In the genomic region with DNA sequence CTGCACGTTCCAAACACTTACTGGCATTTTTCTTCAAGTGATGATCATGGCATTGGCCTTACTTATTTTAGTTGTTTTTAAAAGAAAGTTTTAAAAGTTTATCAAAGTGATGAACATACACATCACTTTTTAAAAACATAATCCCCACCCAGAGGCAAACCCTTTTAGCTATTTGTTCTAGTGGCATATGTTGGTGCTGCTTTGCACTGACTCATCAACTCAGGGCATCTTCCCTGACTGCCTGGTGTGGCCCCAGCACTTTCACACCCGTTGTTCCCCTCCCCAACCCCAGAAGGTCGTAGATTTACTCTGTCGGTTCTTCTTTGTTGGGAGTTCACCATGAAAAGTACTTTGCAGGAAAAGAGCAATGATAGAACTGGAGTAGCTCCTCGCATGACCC, we compare ENCODE assay signal across 1 cellular context.
TF ChIP-seq lines count a peak whose summit lies in the region.

No MANE protein-coding gene starts in this region.

TF ChIP-seq in GM23338, 12 proteins besides CTCF, POLR2A, EP300 and RAD21 (continued from another document):
- TF ChIP-seq, protein P1, sequence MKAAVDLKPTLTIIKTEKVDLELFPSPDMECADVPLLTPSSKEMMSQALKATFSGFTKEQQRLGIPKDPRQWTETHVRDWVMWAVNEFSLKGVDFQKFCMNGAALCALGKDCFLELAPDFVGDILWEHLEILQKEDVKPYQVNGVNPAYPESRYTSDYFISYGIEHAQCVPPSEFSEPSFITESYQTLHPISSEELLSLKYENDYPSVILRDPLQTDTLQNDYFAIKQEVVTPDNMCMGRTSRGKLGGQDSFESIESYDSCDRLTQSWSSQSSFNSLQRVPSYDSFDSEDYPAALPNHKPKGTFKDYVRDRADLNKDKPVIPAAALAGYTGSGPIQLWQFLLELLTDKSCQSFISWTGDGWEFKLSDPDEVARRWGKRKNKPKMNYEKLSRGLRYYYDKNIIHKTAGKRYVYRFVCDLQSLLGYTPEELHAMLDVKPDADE (IDR thresholded peaks at IDR 0.05): no peak
- TF ChIP-seq, protein P2, sequence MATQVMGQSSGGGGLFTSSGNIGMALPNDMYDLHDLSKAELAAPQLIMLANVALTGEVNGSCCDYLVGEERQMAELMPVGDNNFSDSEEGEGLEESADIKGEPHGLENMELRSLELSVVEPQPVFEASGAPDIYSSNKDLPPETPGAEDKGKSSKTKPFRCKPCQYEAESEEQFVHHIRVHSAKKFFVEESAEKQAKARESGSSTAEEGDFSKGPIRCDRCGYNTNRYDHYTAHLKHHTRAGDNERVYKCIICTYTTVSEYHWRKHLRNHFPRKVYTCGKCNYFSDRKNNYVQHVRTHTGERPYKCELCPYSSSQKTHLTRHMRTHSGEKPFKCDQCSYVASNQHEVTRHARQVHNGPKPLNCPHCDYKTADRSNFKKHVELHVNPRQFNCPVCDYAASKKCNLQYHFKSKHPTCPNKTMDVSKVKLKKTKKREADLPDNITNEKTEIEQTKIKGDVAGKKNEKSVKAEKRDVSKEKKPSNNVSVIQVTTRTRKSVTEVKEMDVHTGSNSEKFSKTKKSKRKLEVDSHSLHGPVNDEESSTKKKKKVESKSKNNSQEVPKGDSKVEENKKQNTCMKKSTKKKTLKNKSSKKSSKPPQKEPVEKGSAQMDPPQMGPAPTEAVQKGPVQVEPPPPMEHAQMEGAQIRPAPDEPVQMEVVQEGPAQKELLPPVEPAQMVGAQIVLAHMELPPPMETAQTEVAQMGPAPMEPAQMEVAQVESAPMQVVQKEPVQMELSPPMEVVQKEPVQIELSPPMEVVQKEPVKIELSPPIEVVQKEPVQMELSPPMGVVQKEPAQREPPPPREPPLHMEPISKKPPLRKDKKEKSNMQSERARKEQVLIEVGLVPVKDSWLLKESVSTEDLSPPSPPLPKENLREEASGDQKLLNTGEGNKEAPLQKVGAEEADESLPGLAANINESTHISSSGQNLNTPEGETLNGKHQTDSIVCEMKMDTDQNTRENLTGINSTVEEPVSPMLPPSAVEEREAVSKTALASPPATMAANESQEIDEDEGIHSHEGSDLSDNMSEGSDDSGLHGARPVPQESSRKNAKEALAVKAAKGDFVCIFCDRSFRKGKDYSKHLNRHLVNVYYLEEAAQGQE (IDR thresholded peaks at IDR 0.05; ENCODE audit: unreplicated experiment): no peak
TF ChIP-seq in GM23338: peak in this region for 0.
